ENCODE assay signal across 2 cellular contexts in genomic region chr10:133247681-133248333, GRCh38.
TF ChIP-seq lines count a peak whose summit lies in the region.

No MANE protein-coding gene starts in this region.

TF ChIP-seq in GM23338, 12 proteins besides CTCF, POLR2A, EP300 and RAD21:
- TF ChIP-seq EZH2phosphoT487 (IDR thresholded peaks at IDR 0.05; ENCODE audit: unreplicated experiment) (no peak), EZH2 (IDR thresholded peaks at IDR 0.05; ENCODE audit: low read depth, unreplicated experiment) (no peak), CREB1 (CRISPR knock-in tag; IDR thresholded peaks at IDR 0.05; ENCODE audit: low read depth) (no peak), ZNF331 (CRISPR knock-in tag; IDR thresholded peaks at IDR 0.05; ENCODE audit: low read depth) (no peak)
- TF ChIP-seq, protein P1, sequence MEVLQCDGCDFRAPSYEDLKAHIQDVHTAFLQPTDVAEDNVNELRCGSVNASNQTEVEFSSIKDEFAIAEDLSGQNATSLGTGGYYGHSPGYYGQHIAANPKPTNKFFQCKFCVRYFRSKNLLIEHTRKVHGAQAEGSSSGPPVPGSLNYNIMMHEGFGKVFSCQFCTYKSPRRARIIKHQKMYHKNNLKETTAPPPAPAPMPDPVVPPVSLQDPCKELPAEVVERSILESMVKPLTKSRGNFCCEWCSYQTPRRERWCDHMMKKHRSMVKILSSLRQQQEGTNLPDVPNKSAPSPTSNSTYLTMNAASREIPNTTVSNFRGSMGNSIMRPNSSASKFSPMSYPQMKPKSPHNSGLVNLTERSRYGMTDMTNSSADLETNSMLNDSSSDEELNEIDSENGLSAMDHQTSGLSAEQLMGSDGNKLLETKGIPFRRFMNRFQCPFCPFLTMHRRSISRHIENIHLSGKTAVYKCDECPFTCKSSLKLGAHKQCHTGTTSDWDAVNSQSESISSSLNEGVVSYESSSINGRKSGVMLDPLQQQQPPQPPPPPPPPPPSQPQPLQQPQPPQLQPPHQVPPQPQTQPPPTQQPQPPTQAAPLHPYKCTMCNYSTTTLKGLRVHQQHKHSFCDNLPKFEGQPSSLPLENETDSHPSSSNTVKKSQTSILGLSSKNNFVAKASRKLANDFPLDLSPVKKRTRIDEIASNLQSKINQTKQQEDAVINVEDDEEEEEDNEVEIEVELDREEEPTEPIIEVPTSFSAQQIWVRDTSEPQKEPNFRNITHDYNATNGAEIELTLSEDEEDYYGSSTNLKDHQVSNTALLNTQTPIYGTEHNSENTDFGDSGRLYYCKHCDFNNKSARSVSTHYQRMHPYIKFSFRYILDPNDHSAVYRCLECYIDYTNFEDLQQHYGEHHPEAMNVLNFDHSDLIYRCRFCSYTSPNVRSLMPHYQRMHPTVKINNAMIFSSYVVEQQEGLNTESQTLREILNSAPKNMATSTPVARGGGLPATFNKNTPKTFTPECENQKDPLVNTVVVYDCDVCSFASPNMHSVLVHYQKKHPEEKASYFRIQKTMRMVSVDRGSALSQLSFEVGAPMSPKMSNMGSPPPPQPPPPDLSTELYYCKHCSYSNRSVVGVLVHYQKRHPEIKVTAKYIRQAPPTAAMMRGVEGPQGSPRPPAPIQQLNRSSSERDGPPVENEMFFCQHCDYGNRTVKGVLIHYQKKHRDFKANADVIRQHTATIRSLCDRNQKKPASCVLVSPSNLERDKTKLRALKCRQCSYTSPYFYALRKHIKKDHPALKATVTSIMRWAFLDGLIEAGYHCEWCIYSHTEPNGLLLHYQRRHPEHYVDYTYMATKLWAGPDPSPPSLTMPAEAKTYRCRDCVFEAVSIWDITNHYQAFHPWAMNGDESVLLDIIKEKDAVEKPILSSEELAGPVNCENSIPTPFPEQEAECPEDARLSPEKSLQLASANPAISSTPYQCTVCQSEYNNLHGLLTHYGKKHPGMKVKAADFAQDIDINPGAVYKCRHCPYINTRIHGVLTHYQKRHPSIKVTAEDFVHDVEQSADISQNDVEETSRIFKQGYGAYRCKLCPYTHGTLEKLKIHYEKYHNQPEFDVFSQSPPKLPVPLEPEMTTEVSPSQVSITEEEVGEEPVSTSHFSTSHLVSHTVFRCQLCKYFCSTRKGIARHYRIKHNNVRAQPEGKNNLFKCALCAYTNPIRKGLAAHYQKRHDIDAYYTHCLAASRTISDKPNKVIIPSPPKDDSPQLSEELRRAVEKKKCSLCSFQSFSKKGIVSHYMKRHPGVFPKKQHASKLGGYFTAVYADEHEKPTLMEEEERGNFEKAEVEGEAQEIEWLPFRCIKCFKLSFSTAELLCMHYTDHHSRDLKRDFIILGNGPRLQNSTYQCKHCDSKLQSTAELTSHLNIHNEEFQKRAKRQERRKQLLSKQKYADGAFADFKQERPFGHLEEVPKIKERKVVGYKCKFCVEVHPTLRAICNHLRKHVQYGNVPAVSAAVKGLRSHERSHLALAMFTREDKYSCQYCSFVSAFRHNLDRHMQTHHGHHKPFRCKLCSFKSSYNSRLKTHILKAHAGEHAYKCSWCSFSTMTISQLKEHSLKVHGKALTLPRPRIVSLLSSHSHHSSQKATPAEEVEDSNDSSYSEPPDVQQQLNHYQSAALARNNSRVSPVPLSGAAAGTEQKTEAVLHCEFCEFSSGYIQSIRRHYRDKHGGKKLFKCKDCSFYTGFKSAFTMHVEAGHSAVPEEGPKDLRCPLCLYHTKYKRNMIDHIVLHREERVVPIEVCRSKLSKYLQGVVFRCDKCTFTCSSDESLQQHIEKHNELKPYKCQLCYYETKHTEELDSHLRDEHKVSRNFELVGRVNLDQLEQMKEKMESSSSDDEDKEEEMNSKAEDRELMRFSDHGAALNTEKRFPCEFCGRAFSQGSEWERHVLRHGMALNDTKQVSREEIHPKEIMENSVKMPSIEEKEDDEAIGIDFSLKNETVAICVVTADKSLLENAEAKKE (CRISPR knock-in tag; IDR thresholded peaks at IDR 0.05) = no peak
- TF ChIP-seq, protein P2, sequence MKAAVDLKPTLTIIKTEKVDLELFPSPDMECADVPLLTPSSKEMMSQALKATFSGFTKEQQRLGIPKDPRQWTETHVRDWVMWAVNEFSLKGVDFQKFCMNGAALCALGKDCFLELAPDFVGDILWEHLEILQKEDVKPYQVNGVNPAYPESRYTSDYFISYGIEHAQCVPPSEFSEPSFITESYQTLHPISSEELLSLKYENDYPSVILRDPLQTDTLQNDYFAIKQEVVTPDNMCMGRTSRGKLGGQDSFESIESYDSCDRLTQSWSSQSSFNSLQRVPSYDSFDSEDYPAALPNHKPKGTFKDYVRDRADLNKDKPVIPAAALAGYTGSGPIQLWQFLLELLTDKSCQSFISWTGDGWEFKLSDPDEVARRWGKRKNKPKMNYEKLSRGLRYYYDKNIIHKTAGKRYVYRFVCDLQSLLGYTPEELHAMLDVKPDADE (IDR thresholded peaks at IDR 0.05) = no peak
- TF ChIP-seq, protein P3, sequence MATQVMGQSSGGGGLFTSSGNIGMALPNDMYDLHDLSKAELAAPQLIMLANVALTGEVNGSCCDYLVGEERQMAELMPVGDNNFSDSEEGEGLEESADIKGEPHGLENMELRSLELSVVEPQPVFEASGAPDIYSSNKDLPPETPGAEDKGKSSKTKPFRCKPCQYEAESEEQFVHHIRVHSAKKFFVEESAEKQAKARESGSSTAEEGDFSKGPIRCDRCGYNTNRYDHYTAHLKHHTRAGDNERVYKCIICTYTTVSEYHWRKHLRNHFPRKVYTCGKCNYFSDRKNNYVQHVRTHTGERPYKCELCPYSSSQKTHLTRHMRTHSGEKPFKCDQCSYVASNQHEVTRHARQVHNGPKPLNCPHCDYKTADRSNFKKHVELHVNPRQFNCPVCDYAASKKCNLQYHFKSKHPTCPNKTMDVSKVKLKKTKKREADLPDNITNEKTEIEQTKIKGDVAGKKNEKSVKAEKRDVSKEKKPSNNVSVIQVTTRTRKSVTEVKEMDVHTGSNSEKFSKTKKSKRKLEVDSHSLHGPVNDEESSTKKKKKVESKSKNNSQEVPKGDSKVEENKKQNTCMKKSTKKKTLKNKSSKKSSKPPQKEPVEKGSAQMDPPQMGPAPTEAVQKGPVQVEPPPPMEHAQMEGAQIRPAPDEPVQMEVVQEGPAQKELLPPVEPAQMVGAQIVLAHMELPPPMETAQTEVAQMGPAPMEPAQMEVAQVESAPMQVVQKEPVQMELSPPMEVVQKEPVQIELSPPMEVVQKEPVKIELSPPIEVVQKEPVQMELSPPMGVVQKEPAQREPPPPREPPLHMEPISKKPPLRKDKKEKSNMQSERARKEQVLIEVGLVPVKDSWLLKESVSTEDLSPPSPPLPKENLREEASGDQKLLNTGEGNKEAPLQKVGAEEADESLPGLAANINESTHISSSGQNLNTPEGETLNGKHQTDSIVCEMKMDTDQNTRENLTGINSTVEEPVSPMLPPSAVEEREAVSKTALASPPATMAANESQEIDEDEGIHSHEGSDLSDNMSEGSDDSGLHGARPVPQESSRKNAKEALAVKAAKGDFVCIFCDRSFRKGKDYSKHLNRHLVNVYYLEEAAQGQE (IDR thresholded peaks at IDR 0.05; ENCODE audit: unreplicated experiment) = no peak

TF ChIP-seq in K562, 482 proteins besides CTCF, POLR2A, EP300 and RAD21 (continues in another document):
- TF ChIP-seq, protein P4, sequence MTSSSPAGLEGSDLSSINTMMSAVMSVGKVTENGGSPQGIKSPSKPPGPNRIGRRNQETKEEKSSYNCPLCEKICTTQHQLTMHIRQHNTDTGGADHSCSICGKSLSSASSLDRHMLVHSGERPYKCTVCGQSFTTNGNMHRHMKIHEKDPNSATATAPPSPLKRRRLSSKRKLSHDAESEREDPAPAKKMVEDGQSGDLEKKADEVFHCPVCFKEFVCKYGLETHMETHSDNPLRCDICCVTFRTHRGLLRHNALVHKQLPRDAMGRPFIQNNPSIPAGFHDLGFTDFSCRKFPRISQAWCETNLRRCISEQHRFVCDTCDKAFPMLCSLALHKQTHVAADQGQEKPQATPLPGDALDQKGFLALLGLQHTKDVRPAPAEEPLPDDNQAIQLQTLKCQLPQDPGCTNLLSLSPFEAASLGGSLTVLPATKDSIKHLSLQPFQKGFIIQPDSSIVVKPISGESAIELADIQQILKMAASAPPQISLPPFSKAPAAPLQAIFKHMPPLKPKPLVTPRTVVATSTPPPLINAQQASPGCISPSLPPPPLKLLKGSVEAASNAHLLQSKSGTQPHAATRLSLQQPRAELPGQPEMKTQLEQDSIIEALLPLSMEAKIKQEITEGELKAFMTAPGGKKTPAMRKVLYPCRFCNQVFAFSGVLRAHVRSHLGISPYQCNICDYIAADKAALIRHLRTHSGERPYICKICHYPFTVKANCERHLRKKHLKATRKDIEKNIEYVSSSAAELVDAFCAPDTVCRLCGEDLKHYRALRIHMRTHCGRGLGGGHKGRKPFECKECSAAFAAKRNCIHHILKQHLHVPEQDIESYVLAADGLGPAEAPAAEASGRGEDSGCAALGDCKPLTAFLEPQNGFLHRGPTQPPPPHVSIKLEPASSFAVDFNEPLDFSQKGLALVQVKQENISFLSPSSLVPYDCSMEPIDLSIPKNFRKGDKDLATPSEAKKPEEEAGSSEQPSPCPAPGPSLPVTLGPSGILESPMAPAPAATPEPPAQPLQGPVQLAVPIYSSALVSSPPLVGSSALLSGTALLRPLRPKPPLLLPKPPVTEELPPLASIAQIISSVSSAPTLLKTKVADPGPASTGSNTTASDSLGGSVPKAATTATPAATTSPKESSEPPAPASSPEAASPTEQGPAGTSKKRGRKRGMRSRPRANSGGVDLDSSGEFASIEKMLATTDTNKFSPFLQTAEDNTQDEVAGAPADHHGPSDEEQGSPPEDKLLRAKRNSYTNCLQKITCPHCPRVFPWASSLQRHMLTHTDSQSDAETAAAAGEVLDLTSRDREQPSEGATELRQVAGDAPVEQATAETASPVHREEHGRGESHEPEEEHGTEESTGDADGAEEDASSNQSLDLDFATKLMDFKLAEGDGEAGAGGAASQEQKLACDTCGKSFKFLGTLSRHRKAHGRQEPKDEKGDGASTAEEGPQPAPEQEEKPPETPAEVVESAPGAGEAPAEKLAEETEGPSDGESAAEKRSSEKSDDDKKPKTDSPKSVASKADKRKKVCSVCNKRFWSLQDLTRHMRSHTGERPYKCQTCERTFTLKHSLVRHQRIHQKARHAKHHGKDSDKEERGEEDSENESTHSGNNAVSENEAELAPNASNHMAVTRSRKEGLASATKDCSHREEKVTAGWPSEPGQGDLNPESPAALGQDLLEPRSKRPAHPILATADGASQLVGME (CRISPR knock-in tag; IDR thresholded peaks at IDR 0.05) = no peak
- TF ChIP-seq MAZ (CRISPR knock-in tag; conservative IDR thresholded peaks at IDR 0.05 in 1 of 2, IDR thresholded peaks at IDR 0.05 in 1 of 2) (0 out of 4 replicates have a peak, but pooled peaks of 1 of the 2 experiments have one; percentile 42), ZNF175 (CRISPR knock-in tag; IDR thresholded peaks at IDR 0.05; ENCODE audit: low read depth) (0 out of 2 replicates have a peak, but pooled peaks have one; percentile 51), RBFOX2 (IDR thresholded peaks at IDR 0.05; ENCODE audit: low read depth, low read length) (peak; percentile 66), BHLHE40 (IDR thresholded peaks at IDR 0.05; ENCODE audit: low read length) (peak; percentile 87), ZZZ3 (IDR thresholded peaks at IDR 0.05) (no peak), L3MBTL2 (IDR thresholded peaks at IDR 0.05) (peak; percentile 72), MYC (IDR thresholded peaks at IDR 0.05; ENCODE audit: low read depth, low read length) (peak; percentile 67), MYC (CRISPR knock-in tag; IDR thresholded peaks at IDR 0.05; ENCODE audit: borderline replicate concordance, low read depth) (no peak), TSC22D4 (tag; IDR thresholded peaks at IDR 0.05) (no peak), ATF1 (CRISPR knock-in tag; IDR thresholded peaks at IDR 0.05) (no peak), ATF1 (tag; IDR thresholded peaks at IDR 0.05) (peak; percentile 56), ZNF592 (IDR thresholded peaks at IDR 0.05) (peak; percentile 65; the same call in 1 of the 2 replicates)
- TF ChIP-seq, protein P5, sequence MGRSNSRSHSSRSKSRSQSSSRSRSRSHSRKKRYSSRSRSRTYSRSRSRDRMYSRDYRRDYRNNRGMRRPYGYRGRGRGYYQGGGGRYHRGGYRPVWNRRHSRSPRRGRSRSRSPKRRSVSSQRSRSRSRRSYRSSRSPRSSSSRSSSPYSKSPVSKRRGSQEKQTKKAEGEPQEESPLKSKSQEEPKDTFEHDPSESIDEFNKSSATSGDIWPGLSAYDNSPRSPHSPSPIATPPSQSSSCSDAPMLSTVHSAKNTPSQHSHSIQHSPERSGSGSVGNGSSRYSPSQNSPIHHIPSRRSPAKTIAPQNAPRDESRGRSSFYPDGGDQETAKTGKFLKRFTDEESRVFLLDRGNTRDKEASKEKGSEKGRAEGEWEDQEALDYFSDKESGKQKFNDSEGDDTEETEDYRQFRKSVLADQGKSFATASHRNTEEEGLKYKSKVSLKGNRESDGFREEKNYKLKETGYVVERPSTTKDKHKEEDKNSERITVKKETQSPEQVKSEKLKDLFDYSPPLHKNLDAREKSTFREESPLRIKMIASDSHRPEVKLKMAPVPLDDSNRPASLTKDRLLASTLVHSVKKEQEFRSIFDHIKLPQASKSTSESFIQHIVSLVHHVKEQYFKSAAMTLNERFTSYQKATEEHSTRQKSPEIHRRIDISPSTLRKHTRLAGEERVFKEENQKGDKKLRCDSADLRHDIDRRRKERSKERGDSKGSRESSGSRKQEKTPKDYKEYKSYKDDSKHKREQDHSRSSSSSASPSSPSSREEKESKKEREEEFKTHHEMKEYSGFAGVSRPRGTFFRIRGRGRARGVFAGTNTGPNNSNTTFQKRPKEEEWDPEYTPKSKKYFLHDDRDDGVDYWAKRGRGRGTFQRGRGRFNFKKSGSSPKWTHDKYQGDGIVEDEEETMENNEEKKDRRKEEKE (IDR thresholded peaks at IDR 0.05; ENCODE audit: borderline replicate concordance in 1 of 2, control insufficient read depth in 1 of 2, low read depth in 2 of 2, low read length in 1 of 2) = no peak
